ENCODE assay signal across 35 cellular contexts in genomic region chr5:137819768-137820167, GRCh38. TPM values are rescaled to one million over a fixed set of nuclear protein-coding genes. Genes with fewer than 3 reads are reported as not detected.
"Had no signal": no experiment of that assay in that cellular context is flagged by ENCODE, and none has a peak within 500 bp of the region (broad histone marks: within the 10 kb centered on the region; RNA-seq: fewer than 3 reads in every experiment).

No MANE protein-coding gene starts in this region.

- ATAC-seq: activated CD4-positive, alpha-beta T cell treated with anti-CD3 and anti-CD28 coated beads for 36 hours; activated CD8-positive, alpha-beta memory T cell treated with anti-CD3 and anti-CD28 coated beads, Interleukin-2, amount 10 ng/mL, durations not matched to agents 7 days and 5 days; activated CD8-positive, alpha-beta T cell treated with anti-CD3 and anti-CD28 coated beads, Interleukin-2, amount 10 ng/mL, durations not matched to agents 7 days and 5 days; activated naive CD8-positive, alpha-beta T cell treated with anti-CD3 and anti-CD28 coated beads, Interleukin-2, amount 50 U/mL, for 24 hours; foreskin keratinocyte; gastrocnemius medialis; T-helper 17 cell had no signal

- H3K4me1 Mint-ChIP-seq: activated CD4-positive, alpha-beta T cell treated with anti-CD3 and anti-CD28 coated beads for 36 hours; activated CD4-positive, alpha-beta T cell treated with anti-CD3 and anti-CD28 coated beads, Interleukin-2, amount 10 ng/mL, durations not matched to agents 24 days and 14 days; activated CD8-positive, alpha-beta memory T cell treated with anti-CD3 and anti-CD28 coated beads, Interleukin-2, amount 10 ng/mL, durations not matched to agents 7 days and 5 days; activated naive CD4-positive, alpha-beta T cell treated with anti-CD3 and anti-CD28 coated beads, Interleukin-2, amount 50 U/mL, for 24 hours; activated naive CD8-positive, alpha-beta T cell treated with anti-CD3 and anti-CD28 coated beads for 36 hours; activated naive CD8-positive, alpha-beta T cell treated with anti-CD3 and anti-CD28 coated beads, Interleukin-2, amount 50 U/mL, for 24 hours; T-helper 17 cell had no signal

- H3K27me3 Mint-ChIP-seq: activated CD4-positive, alpha-beta memory T cell treated with anti-CD3 and anti-CD28 coated beads for 36 hours; activated CD4-positive, alpha-beta T cell treated with anti-CD3 and anti-CD28 coated beads for 36 hours; activated naive CD4-positive, alpha-beta T cell treated with anti-CD3 and anti-CD28 coated beads, Interleukin-2, amount 50 U/mL, for 24 hours; activated naive CD8-positive, alpha-beta T cell treated with anti-CD3 and anti-CD28 coated beads for 36 hours; dendritic cell treated with granulocyte-macrophage colony-stimulating factor and Interleukin-4, amounts not matched to agents 40 ng/mL and 50 ng/mL, for 4 days had no signal

- H3K27ac Mint-ChIP-seq: activated CD4-positive, alpha-beta memory T cell treated with anti-CD3 and anti-CD28 coated beads for 36 hours; activated CD4-positive, alpha-beta T cell treated with anti-CD3 and anti-CD28 coated beads for 36 hours; activated CD4-positive, alpha-beta T cell treated with anti-CD3 and anti-CD28 coated beads, Interleukin-2, amount 10 ng/mL, durations not matched to agents 24 days and 14 days; activated CD8-positive, alpha-beta memory T cell treated with anti-CD3 and anti-CD28 coated beads, Interleukin-2, amount 10 ng/mL, durations not matched to agents 7 days and 5 days; activated CD8-positive, alpha-beta T cell treated with anti-CD3 and anti-CD28 coated beads, Interleukin-2, amount 10 ng/mL, durations not matched to agents 7 days and 5 days; activated naive CD4-positive, alpha-beta T cell treated with anti-CD3 and anti-CD28 coated beads for 36 hours; activated naive CD4-positive, alpha-beta T cell treated with anti-CD3 and anti-CD28 coated beads, Interleukin-2, amount 50 U/mL, for 24 hours; activated naive CD8-positive, alpha-beta T cell treated with anti-CD3 and anti-CD28 coated beads for 36 hours; activated naive CD8-positive, alpha-beta T cell treated with anti-CD3 and anti-CD28 coated beads, Interleukin-2, amount 50 U/mL, for 24 hours; activated T-helper 1 cell treated with anti-CD3 and anti-CD28 coated beads, Interleukin-12 subunit alpha, Interleukin-12 subunit beta, Interleukin-2, Interleukin-4 antibody, amounts not matched to agents 30 ng/mL and 10 ng/mL and 1 ng/mL, durations not matched to agents 14 hours and 24 hours and 36 hours; activated T-helper 2 cell treated with anti-CD3 and anti-CD28 coated beads, Interferon-gamma antibody, Interleukin-2, Interleukin-4, amounts not matched to agents 10 μg/mL and 5 μg/mL and 100 μg/mL, durations not matched to agents 14 hours and 24 hours and 36 hours; brain; dendritic cell treated with granulocyte-macrophage colony-stimulating factor and Interleukin-4, amounts not matched to agents 40 ng/mL and 50 ng/mL, for 4 days; endodermal cell; T-helper 17 cell had no signal

- H3K4me3 Mint-ChIP-seq: activated CD4-positive, alpha-beta memory T cell treated with anti-CD3 and anti-CD28 coated beads for 36 hours; activated CD4-positive, alpha-beta T cell treated with anti-CD3 and anti-CD28 coated beads for 36 hours; activated CD4-positive, alpha-beta T cell treated with anti-CD3 and anti-CD28 coated beads, Interleukin-2, amount 10 ng/mL, durations not matched to agents 24 days and 14 days; activated CD8-positive, alpha-beta memory T cell treated with anti-CD3 and anti-CD28 coated beads, Interleukin-2, amount 10 ng/mL, durations not matched to agents 7 days and 5 days; activated CD8-positive, alpha-beta T cell treated with anti-CD3 and anti-CD28 coated beads, Interleukin-2, amount 10 ng/mL, durations not matched to agents 7 days and 5 days; activated naive CD4-positive, alpha-beta T cell treated with anti-CD3 and anti-CD28 coated beads for 36 hours; activated naive CD4-positive, alpha-beta T cell treated with anti-CD3 and anti-CD28 coated beads, Interleukin-2, amount 50 U/mL, for 24 hours; activated naive CD8-positive, alpha-beta T cell treated with anti-CD3 and anti-CD28 coated beads for 36 hours; activated naive CD8-positive, alpha-beta T cell treated with anti-CD3 and anti-CD28 coated beads, Interleukin-2, amount 50 U/mL, for 24 hours; activated T-helper 1 cell treated with anti-CD3 and anti-CD28 coated beads, Interleukin-12 subunit alpha, Interleukin-12 subunit beta, Interleukin-2, Interleukin-4 antibody, amounts not matched to agents 30 ng/mL and 10 ng/mL and 1 ng/mL, durations not matched to agents 14 hours and 24 hours and 36 hours; brain; dendritic cell treated with granulocyte-macrophage colony-stimulating factor and Interleukin-4, amounts not matched to agents 40 ng/mL and 50 ng/mL, for 4 days; endodermal cell; T-helper 17 cell had no signal

- H3K9me3 Mint-ChIP-seq: activated CD4-positive, alpha-beta memory T cell treated with anti-CD3 and anti-CD28 coated beads for 36 hours; activated CD4-positive, alpha-beta T cell treated with anti-CD3 and anti-CD28 coated beads, Interleukin-2, amount 10 ng/mL, durations not matched to agents 24 days and 14 days; activated naive CD4-positive, alpha-beta T cell treated with anti-CD3 and anti-CD28 coated beads for 36 hours; activated naive CD4-positive, alpha-beta T cell treated with anti-CD3 and anti-CD28 coated beads, Interleukin-2, amount 50 U/mL, for 24 hours; activated naive CD8-positive, alpha-beta T cell treated with anti-CD3 and anti-CD28 coated beads for 36 hours; activated naive CD8-positive, alpha-beta T cell treated with anti-CD3 and anti-CD28 coated beads, Interleukin-2, amount 50 U/mL, for 24 hours; activated T-helper 1 cell treated with anti-CD3 and anti-CD28 coated beads, Interleukin-12 subunit alpha, Interleukin-12 subunit beta, Interleukin-2, Interleukin-4 antibody, amounts not matched to agents 30 ng/mL and 10 ng/mL and 1 ng/mL, durations not matched to agents 14 hours and 24 hours and 36 hours; activated T-helper 2 cell treated with anti-CD3 and anti-CD28 coated beads, Interferon-gamma antibody, Interleukin-2, Interleukin-4, amounts not matched to agents 10 μg/mL and 5 μg/mL and 100 μg/mL, durations not matched to agents 14 hours and 24 hours and 36 hours; dendritic cell treated with granulocyte-macrophage colony-stimulating factor and Interleukin-4, amounts not matched to agents 40 ng/mL and 50 ng/mL, for 4 days; endodermal cell had no signal

- H3K36me3 Mint-ChIP-seq: activated CD4-positive, alpha-beta memory T cell treated with anti-CD3 and anti-CD28 coated beads for 36 hours; activated naive CD8-positive, alpha-beta T cell treated with anti-CD3 and anti-CD28 coated beads for 36 hours; brain had no signal

- DNase-seq: activated CD4-positive, alpha-beta memory T cell treated with anti-CD3 and anti-CD28 coated beads for 36 hours; activated CD4-positive, alpha-beta T cell treated with anti-CD3 and anti-CD28 coated beads for 36 hours; activated CD4-positive, alpha-beta T cell treated with anti-CD3 and anti-CD28 coated beads, Interleukin-2, amount 10 ng/mL, durations not matched to agents 24 days and 14 days; activated CD4-positive, CD25-positive, alpha-beta regulatory T cell; activated CD4-positive, CD25-positive, alpha-beta regulatory T cell treated with anti-CD3 and anti-CD28 coated beads, Interleukin-2, amount 50 U/mL, for 72 hours; activated CD8-positive, alpha-beta memory T cell treated with anti-CD3 and anti-CD28 coated beads, Interleukin-2, amount 10 ng/mL, durations not matched to agents 7 days and 5 days; activated CD8-positive, alpha-beta memory T cell treated with anti-CD3 and anti-CD28 coated beads, Interleukin-2, amount 50 U/mL, for 4 hours; activated CD8-positive, alpha-beta T cell treated with anti-CD3 and anti-CD28 coated beads, Interleukin-2, amount 10 ng/mL, durations not matched to agents 7 days and 5 days; activated effector memory CD4-positive, alpha-beta T cell treated with anti-CD3 and anti-CD28 coated beads, Interleukin-2, amount 50 U/mL, for 16 hours; activated naive CD4-positive, alpha-beta T cell treated with anti-CD3 and anti-CD28 coated beads for 36 hours; activated naive CD8-positive, alpha-beta T cell treated with anti-CD3 and anti-CD28 coated beads for 36 hours; activated naive CD8-positive, alpha-beta T cell treated with anti-CD3 and anti-CD28 coated beads, Interleukin-2, amount 50 U/mL, for 24 hours; activated T-cell treated with anti-CD3 and anti-CD28 coated beads, Interleukin-2, amount 50 U/mL, for 1 hour; activated T-cell treated with anti-CD3 and anti-CD28 coated beads, Interleukin-2, amount 50 U/mL, for 48 hours; adrenal gland; amygdala; central memory CD4-positive, alpha-beta T cell; cerebellar nuclear complex; colonic mucosa; dorsolateral prefrontal cortex; effector memory CD4-positive, alpha-beta T cell; endodermal cell; erythroblast; gastrocnemius medialis; glutamatergic neuron; heart left ventricle; T-helper 17 cell had no signal

RNA-seq across cellular contexts. Expression of gene MYOT, which starts 47.9 kb away (rescaled TPM):
- total RNA-seq: activated CD4-positive, alpha-beta memory T cell treated with anti-CD3 and anti-CD28 coated beads for 36 hours; activated CD4-positive, alpha-beta T cell treated with anti-CD3 and anti-CD28 coated beads for 36 hours; activated CD4-positive, alpha-beta T cell treated with anti-CD3 and anti-CD28 coated beads, Interleukin-2, amount 10 ng/mL, durations not matched to agents 24 days and 14 days; activated CD8-positive, alpha-beta memory T cell treated with anti-CD3 and anti-CD28 coated beads for 36 hours; activated CD8-positive, alpha-beta memory T cell treated with anti-CD3 and anti-CD28 coated beads, Interleukin-2, amount 10 ng/mL, durations not matched to agents 7 days and 5 days; activated CD8-positive, alpha-beta T cell treated with anti-CD3 and anti-CD28 coated beads, Interleukin-2, amount 10 ng/mL, durations not matched to agents 7 days and 5 days; activated naive CD4-positive, alpha-beta T cell treated with anti-CD3 and anti-CD28 coated beads for 36 hours; activated naive CD8-positive, alpha-beta T cell treated with anti-CD3 and anti-CD28 coated beads for 36 hours; activated T-helper 1 cell treated with anti-CD3 and anti-CD28 coated beads, Interleukin-12 subunit alpha, Interleukin-12 subunit beta, Interleukin-2, Interleukin-4 antibody, amounts not matched to agents 30 ng/mL and 10 ng/mL and 1 ng/mL, durations not matched to agents 14 hours and 24 hours and 36 hours; activated T-helper 2 cell treated with anti-CD3 and anti-CD28 coated beads, Interferon-gamma antibody, Interleukin-2, Interleukin-4, amounts not matched to agents 10 μg/mL and 5 μg/mL and 100 μg/mL, durations not matched to agents 14 hours and 24 hours and 36 hours; cardiac muscle cell; endodermal cell; T-helper 17 cell had no signal
